15 cellular contexts compared by ENCODE assay signal in the genomic region with DNA sequence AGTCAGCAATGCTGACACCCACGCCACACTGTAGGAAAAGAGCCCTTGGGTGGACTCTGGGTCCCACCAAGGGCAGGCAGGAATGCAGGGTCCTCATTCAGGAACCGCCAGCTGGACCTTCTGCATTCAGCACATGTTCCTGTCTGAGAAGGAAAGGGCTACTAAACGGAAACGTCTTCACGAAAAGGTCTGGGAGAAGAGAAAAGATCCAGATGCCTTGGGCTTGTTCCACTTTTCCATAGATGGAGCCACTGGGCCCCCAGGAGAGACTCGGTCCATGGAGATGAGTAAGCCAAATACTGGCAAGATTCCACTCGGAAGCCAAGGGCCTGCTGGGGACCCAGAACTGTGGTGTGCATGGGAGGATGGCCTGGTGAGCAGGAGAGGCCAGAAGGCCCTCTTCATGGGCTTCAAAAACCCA. TPM values are rescaled to one million over a fixed set of nuclear protein-coding genes. Genes with fewer than 3 reads are reported as not detected.
DNase-seq lines count a peak whose midpoint lies in the region; ATAC-seq and TF ChIP-seq lines count a peak whose summit lies in the region.
"Had no signal": no experiment of that assay in that cellular context is flagged by ENCODE, and none has a peak within 500 bp of the region (broad histone marks: within the 10 kb centered on the region; RNA-seq: fewer than 3 reads in every experiment).

No MANE protein-coding gene starts in this region.

- H3K9ac ChIP-seq in colonic mucosa (ENCODE audit: low read depth in 2 of 2, low read length in 2 of 2) (no peak overlapping the region), mesenchymal stem cell (ENCODE audit: low read length) (peak overlapping the region; percentile 65)

- peak overlapping the region; percentile 55 for H4K8ac ChIP-seq in mesenchymal stem cell (ENCODE audit: low read length)

- ATAC-seq in upper lobe of left lung (ENCODE audit: low FRiP score in 2 of 2): peak; percentile 20 to 47
- ATAC-seq: activated T-cell treated with anti-CD3 and anti-CD28 coated beads, Interleukin-2, amount 50 U/mL, for 72 hours had no signal

- H3K27ac ChIP-seq in colonic mucosa: peak overlapping the region; percentile 46
- H3K27ac ChIP-seq in mesenchymal stem cell (ENCODE audit: low read length, poor library complexity, severe bottlenecking): no peak overlapping the region
- H3K27ac ChIP-seq in upper lobe of left lung: no peak overlapping the region
- H3K27ac ChIP-seq: 22Rv1, pancreas, SJCRH30, WERI-Rb-1 had no signal

- H3K27me3 ChIP-seq in colonic mucosa (no peaks in the 10 kb centered on the region), mesenchymal stem cell (ENCODE audit: control insufficient read depth in 1 of 2, insufficient read depth in 1 of 2, low read length in 2 of 2) (no peaks in the 10 kb centered on the region), upper lobe of left lung (no peaks in the 10 kb centered on the region)
- H3K27me3 ChIP-seq: pancreas, SJCRH30 had no signal

- H3K79me1 ChIP-seq in mesenchymal stem cell (replicated peaks; ENCODE audit: low read length, poor library complexity, severe bottlenecking): peaks cover 13% of the 10 kb centered on the region

- no peak overlapping the region for H3K23ac ChIP-seq in mesenchymal stem cell (ENCODE audit: low read length in 2 of 2)

- peak overlapping the region in 1 of 2 experiments; percentile 42 for H2BK12ac ChIP-seq in mesenchymal stem cell (ENCODE audit: low read length in 2 of 2)

- H4K91ac ChIP-seq in mesenchymal stem cell (ENCODE audit: low read length): peak overlapping the region; percentile 41

- 81% methylated on average over 7 of the region's 7 CpGs for WGBS in mesenchymal stem cell
- 89 to 96% methylated on average over 7 of the region's 7 CpGs for WGBS in upper lobe of left lung, 2 donors

- H3K4me1 ChIP-seq in colonic mucosa (no peaks in the 10 kb centered on the region), mesenchymal stem cell (ENCODE audit: control insufficient read depth, insufficient read depth, low read depth, low read length) (peaks cover 18% of the 10 kb centered on the region), upper lobe of left lung (no peaks in the 10 kb centered on the region)
- H3K4me1 ChIP-seq: pancreas had no signal

- intact Hi-C loops in colonic mucosa (cut with DNase I): no loop called here

- TF ChIP-seq POLR2A in upper lobe of left lung (IDR thresholded peaks at IDR 0.05): no peak

- H3K14ac ChIP-seq in mesenchymal stem cell (ENCODE audit: low read length in 2 of 2): peak overlapping the region in 1 of 2 experiments; percentile 79

- H2AK5ac ChIP-seq in mesenchymal stem cell (ENCODE audit: low read length, severe bottlenecking): peak overlapping the region; percentile 79

- no peaks in the 10 kb centered on the region for H3K9me3 ChIP-seq in colonic mucosa
- H3K9me3 ChIP-seq in mesenchymal stem cell (ENCODE audit: control insufficient read depth, low read length): no peaks in the 10 kb centered on the region
- no peaks in the 10 kb centered on the region for H3K9me3 ChIP-seq in upper lobe of left lung
- H3K9me3 ChIP-seq: pancreas, SJCRH30 had no signal

- H3K36me3 ChIP-seq in colonic mucosa (no peaks in the 10 kb centered on the region), mesenchymal stem cell (ENCODE audit: control insufficient read depth in 1 of 2, insufficient read depth in 2 of 2, low read depth in 1 of 2, low read length in 2 of 2) (peaks cover 0 to 31% of the 10 kb centered on the region in 2 experiments), upper lobe of left lung (no peaks in the 10 kb centered on the region)
- H3K36me3 ChIP-seq: pancreas, SJCRH30, WERI-Rb-1 had no signal

- no peak overlapping the region for H2AFZ ChIP-seq in mesenchymal stem cell (ENCODE audit: low read depth, low read length)

- H3K4me2 ChIP-seq in mesenchymal stem cell (ENCODE audit: low read length, poor library complexity, severe bottlenecking): no peak overlapping the region

- TF ChIP-seq CTCF in colonic mucosa (IDR thresholded peaks at IDR 0.05) (no peak), upper lobe of left lung (IDR thresholded peaks at IDR 0.05) (no peak), GM10266 (IDR thresholded peaks at IDR 0.05; ENCODE audit: control insufficient read depth, insufficient read depth, low read depth, missing control alignments) (no peak)

- no peak overlapping the region for H2BK120ac ChIP-seq in mesenchymal stem cell (ENCODE audit: low read depth, low read length)

- peak overlapping the region in 1 of 2 experiments; percentile 82 for H3K4ac ChIP-seq in mesenchymal stem cell (ENCODE audit: low read depth in 1 of 2, low read length in 2 of 2)

- no peak for TF ChIP-seq EP300 in upper lobe of left lung (IDR thresholded peaks at IDR 0.05)

- H3K4me3 ChIP-seq in colonic mucosa (no peak overlapping the region), mesenchymal stem cell (ENCODE audit: insufficient read depth in 1 of 2, low read depth in 1 of 2, low read length in 2 of 2) (peak overlapping the region in 1 of 2 experiments; percentile 23), upper lobe of left lung (no peak overlapping the region)
- H3K4me3 ChIP-seq: pancreas, SJCRH30 had no signal

- DNase-seq in activated CD8-positive, alpha-beta memory T cell treated with anti-CD3 and anti-CD28 coated beads for 24 hours: peak; percentile 11
- no peak for DNase-seq in activated CD8-positive, alpha-beta memory T cell treated with anti-CD3 and anti-CD28 coated beads, Interleukin-2, amount 50 U/mL, for 4 hours
- no peak for DNase-seq in colonic mucosa
- peak; percentile 70 for DNase-seq in mesenchymal stem cell
- no peak for DNase-seq in upper lobe of left lung
- no peak for DNase-seq in middle frontal gyrus (ENCODE audit: extremely low spot score, low spot score)
- DNase-seq in GM10266 (ENCODE audit: extremely low spot score): no peak
- DNase-seq in NCI-H128 (lab: John Stamatoyannopoulos, UW; ENCODE audit: unreplicated experiment): no peak
- DNase-seq: activated T-cell treated with anti-CD3 and anti-CD28 coated beads, Interleukin-2, amount 50 U/mL, for 72 hours; NCI-H1092; NCI-H69; SJCRH30; WERI-Rb-1 had no signal

- H3K18ac ChIP-seq in mesenchymal stem cell (ENCODE audit: low read depth in 1 of 2, low read length in 2 of 2): peak overlapping the region; percentile 44 to 73

- H2BK15ac ChIP-seq in mesenchymal stem cell (ENCODE audit: low read depth, poor library complexity, severe bottlenecking): no peak overlapping the region

- no peak overlapping the region for H2BK5ac ChIP-seq in mesenchymal stem cell (ENCODE audit: low read depth, low read length, poor library complexity, severe bottlenecking)

RNA-seq across cellular contexts. Expression of a gene that starts 38.4 kb away (rescaled TPM):
- 10 to 100 TPM; 35.5 to 39.2 TPM for total RNA-seq in colonic mucosa
- 13.5 TPM for polyA plus RNA-seq in mesenchymal stem cell (2013, experiment 1 of 2)
- polyA plus RNA-seq in mesenchymal stem cell (2013, experiment 2 of 2): 11.5 TPM
- 10 to 100 TPM; 17.3 to 69.5 (median 32.9) TPM for total RNA-seq in upper lobe of left lung

Comparison
In these comparisons a context has a peak if more than half of its experiments do, and no peak if none do; other contexts are left out.
1. DNase-seq: peak in activated CD8-positive, alpha-beta memory T cell treated with anti-CD3 and anti-CD28 coated beads for 24 hours (single experiment) and mesenchymal stem cell (single experiment); none in activated CD8-positive, alpha-beta memory T cell treated with anti-CD3 and anti-CD28 coated beads, Interleukin-2, amount 50 U/mL, for 4 hours (single experiment), colonic mucosa (single experiment), upper lobe of left lung (0 of 2), middle frontal gyrus (single experiment), GM10266 (single experiment) and NCI-H128 (single experiment).